22 cellular contexts compared by ENCODE assay signal in genomic region chr12:5577741-5578140, GRCh38.
"Had no signal": no experiment of that assay in that cellular context is flagged by ENCODE, and none has a peak within 500 bp of the region (broad histone marks: within the 10 kb centered on the region; RNA-seq: fewer than 3 reads in every experiment).

No MANE protein-coding gene starts in this region.

- H3K4me1 ChIP-seq: ascending aorta, right lobe of liver had no signal

- H3K36me3 ChIP-seq: ascending aorta, right lobe of liver, stomach, tibial artery had no signal

- H3K27me3 ChIP-seq: ascending aorta, right lobe of liver, stomach had no signal

- ATAC-seq: naive thymus-derived CD8-positive, alpha-beta T cell; SK-N-SH treated with all-trans-retinoic acid at 6 μM for 48 hours; T-helper 17 cell; WTC11 had no signal

- H3K27ac ChIP-seq: ascending aorta, right lobe of liver, stomach, tibial artery had no signal

- H3K9me3 ChIP-seq: ascending aorta, right lobe of liver, stomach, tibial artery had no signal

- H3K4me3 ChIP-seq: ascending aorta, right lobe of liver, stomach, tibial artery had no signal

- DNase-seq: activated CD4-positive, alpha-beta memory T cell treated with anti-CD3 and anti-CD28 coated beads, Interleukin-2, amount 10 ng/mL, durations not matched to agents 7 days and 5 days; activated CD4-positive, alpha-beta T cell treated with anti-CD3 and anti-CD28 coated beads for 1 hour; activated CD4-positive, alpha-beta T cell treated with anti-CD3 and anti-CD28 coated beads, Interleukin-2, amount 10 ng/mL, durations not matched to agents 7 days and 5 days; activated CD8-positive, alpha-beta memory T cell treated with anti-CD3 and anti-CD28 coated beads, Interleukin-2, amount 50 U/mL, for 48 hours; activated gamma-delta T cell; activated naive CD4-positive, alpha-beta T cell treated with anti-CD3 and anti-CD28 coated beads, Interleukin-2, amount 10 ng/mL, durations not matched to agents 7 days and 5 days; activated naive CD8-positive, alpha-beta T cell treated with anti-CD3 and anti-CD28 coated beads, Interleukin-2, amount 10 ng/mL, durations not matched to agents 7 days and 5 days; activated T-cell treated with anti-CD3 and anti-CD28 coated beads, Interleukin-2, amount 50 U/mL, for 24 hours; effector memory CD4-positive, alpha-beta T cell; erythroblast; head of caudate nucleus; naive thymus-derived CD8-positive, alpha-beta T cell; right lobe of liver; stimulated activated CD4-positive, alpha-beta T cell treated with anti-CD3 and anti-CD28 coated beads, Interleukin-12 subunit alpha, Interleukin-12 subunit beta, amount 100 ng/mL, for 4 hours; stimulated activated CD4-positive, alpha-beta T cell treated with anti-CD3 and anti-CD28 coated beads, Interleukin-4, amount 100 ng/mL, for 1 hour; stomach; T-helper 17 cell; T1000; tibial artery had no signal
